ENCODE assay signal across 8 cellular contexts in the genomic region with DNA sequence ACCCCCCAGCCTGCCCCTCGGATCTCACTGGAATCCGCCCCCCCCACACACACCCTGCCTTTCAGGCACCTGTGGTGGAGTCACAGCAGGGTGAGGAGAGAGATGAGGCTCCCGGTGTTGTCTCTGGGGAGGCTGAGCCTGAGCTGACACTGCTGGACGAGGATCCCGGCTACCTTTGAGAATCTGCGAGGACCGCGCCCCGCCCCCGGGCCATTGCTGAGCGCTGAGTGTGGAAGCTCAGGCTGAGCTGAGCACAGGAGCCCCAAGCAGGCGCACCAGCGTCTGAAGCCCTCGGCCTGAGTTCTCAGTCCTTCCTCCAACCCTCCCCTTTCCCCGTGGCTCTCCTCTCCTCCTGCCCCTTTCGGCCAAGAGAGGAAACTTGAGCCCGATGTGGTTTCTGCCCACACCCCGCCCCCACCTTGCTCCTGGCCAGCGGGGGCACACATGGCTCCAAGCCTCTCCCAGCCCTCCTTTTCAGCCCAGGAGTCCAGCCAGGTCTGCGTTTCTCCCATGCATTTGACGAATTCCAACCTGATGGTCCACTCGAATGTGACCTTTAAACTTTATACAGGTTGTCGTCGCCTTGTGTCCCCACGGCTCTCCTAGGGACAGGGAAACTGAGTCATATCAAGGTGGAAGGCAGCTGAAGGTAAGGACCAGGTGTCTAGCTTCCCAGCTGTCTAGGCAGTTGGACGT. TPM values are rescaled to one million over a fixed set of nuclear protein-coding genes. Genes with fewer than 3 reads are reported as not detected.
DNase-seq lines count a peak whose midpoint lies in the region; ATAC-seq and TF ChIP-seq lines count a peak whose summit lies in the region.

A gene (minus strand): TSS at position 284 of the 696 bp plus-strand sequence. CDS start 5,767 bp downstream, outside the sequence.

- intact Hi-C loops in dorsolateral prefrontal cortex (cut with DNase I), result no loop called here

- H3K27me3 Mint-ChIP-seq in T-helper 17 cell, result peaks cover 63% of the 10 kb centered on the region
- peaks cover 28% of the 10 kb centered on the region for H3K27me3 Mint-ChIP-seq in memory B cell
- H3K27me3 Mint-ChIP-seq in type B pancreatic cell, result peaks cover 21% of the 10 kb centered on the region

- H3K9me3 ChIP-seq in T-helper 17 cell (ENCODE audit: control insufficient read depth, low read length, poor library complexity, severe bottlenecking), result no peaks in the 10 kb centered on the region

- peak within 1 kb of the TSS in 1 of 59 donors; percentile 52 for H3K27ac ChIP-seq in dorsolateral prefrontal cortex

- DNase-seq in COR-L47 (lab: John Stamatoyannopoulos, UW) (peak; percentile 54), KBM-7 (peak; percentile 92), T-helper 17 cell (no peak), dorsolateral prefrontal cortex (peak in 1 of 10 donors; percentile 45), memory B cell (ENCODE audit: low spot score in 2 of 2) (peak in 1 of 2 donors; percentile 42), type B pancreatic cell (ENCODE audit: extremely low spot score, unreplicated experiment) (peak; percentile 80)

- TF ChIP-seq CTCF in dorsolateral prefrontal cortex (IDR thresholded peaks at IDR 0.05 in 54 of 56, conservative IDR thresholded peaks at IDR 0.05 in 2 of 56; ENCODE audit: low read depth in 1 of 56, partially characterized antibody in 56 of 56) (no peak), type B pancreatic cell (conservative IDR thresholded peaks at IDR 0.05) (peak; percentile 28)

- H3K9me3 Mint-ChIP-seq in memory B cell (no peaks in the 10 kb centered on the region), type B pancreatic cell (no peaks in the 10 kb centered on the region)

- H3K27ac Mint-ChIP-seq in T-helper 17 cell (no peak within 1 kb of the TSS), memory B cell (no peak within 1 kb of the TSS), type B pancreatic cell (peak within 1 kb of the TSS; percentile 66)

- H3K4me3 Mint-ChIP-seq in T-helper 17 cell (peak within 1 kb of the TSS; percentile 65), memory B cell (peak within 1 kb of the TSS; percentile 27), type B pancreatic cell (peak within 1 kb of the TSS; percentile 77)

- peak within 1 kb of the TSS in 48 of 59 donors; percentile 1 to 63 (median 34) for H3K4me3 ChIP-seq in dorsolateral prefrontal cortex

- in situ Hi-C loops in KBM-7 (cut with MboI; ENCODE audit: low pct_unique_long_range_greater_than_20kb, low sequenced_read_pairs), result no loop called here

- H3K36me3 Mint-ChIP-seq in T-helper 17 cell (ENCODE audit: low read depth) (peaks cover 4% of the 10 kb centered on the region), memory B cell (no peaks in the 10 kb centered on the region), type B pancreatic cell (no peaks in the 10 kb centered on the region)

- ATAC-seq in T-helper 17 cell (peak; percentile 68), memory B cell (ENCODE audit: low read depth) (peak; percentile 64), GM21825 (IDR thresholded peaks at IDR 0.05; ENCODE audit: unreplicated experiment) (no peak), HG02970 (IDR thresholded peaks at IDR 0.05; ENCODE audit: low FRiP score, unreplicated experiment) (no peak)

- peaks cover 0 to 27% (median 4%) of the 10 kb centered on the region in 45 donors for H3K27me3 ChIP-seq in dorsolateral prefrontal cortex

- H3K4me1 Mint-ChIP-seq in T-helper 17 cell (peaks cover 23% of the 10 kb centered on the region), memory B cell (peaks cover 29% of the 10 kb centered on the region), type B pancreatic cell (ENCODE audit: unreplicated experiment) (peaks cover 29% of the 10 kb centered on the region)

RNA-seq across cellular contexts. Expression of the gene that starts here (rescaled TPM):
- total RNA-seq in T-helper 17 cell (10 to 100 TPM in 1 of 2 donors, 1 to 10 TPM in 1; 2.5 to 26.4 TPM), dorsolateral prefrontal cortex (1 to 10 TPM in 27 of 120 experiments, under 1 TPM in 67, not detected in 26; 0.27 to 3.7 (median 0.67) TPM), type B pancreatic cell (ENCODE audit: low replicate concordance) (0.24 and 0.65 TPM in 2 replicates)

Comparison
In these comparisons a context has a peak if more than half of its experiments do, and no peak if none do; other contexts are left out.
1. Peak in DNase-seq in type B pancreatic cell; RNA of the gene not detected or under 1 TPM.
2. DNase-seq: peak in COR-L47 (single experiment) and KBM-7 (single experiment); none in T-helper 17 cell (0 of 3).
3. ATAC-seq: peak in T-helper 17 cell (single experiment) and memory B cell (single experiment); none in GM21825 (single experiment) and HG02970 (single experiment).
4. H3K4me3 Mint-ChIP-seq: peak in every context shown above with its lines; median percentile 77 in type B pancreatic cell; 65 in T-helper 17 cell; 27 in memory B cell.